Comparison of ENCODE assay signal across 14 cellular contexts in genomic region chr14:90611501-90611900, GRCh38.
"Had no signal": no experiment of that assay in that cellular context is flagged by ENCODE, and none has a peak within 500 bp of the region (broad histone marks: within the 10 kb centered on the region; RNA-seq: fewer than 3 reads in every experiment).

No MANE protein-coding gene starts in this region.

- H3K4me3 ChIP-seq: esophagus squamous epithelium, SK-N-MC, transverse colon had no signal

- H3K27me3 ChIP-seq: esophagus squamous epithelium, foreskin keratinocyte, transverse colon had no signal

- H3K9me3 ChIP-seq: esophagus squamous epithelium, transverse colon had no signal

- H3K4me1 ChIP-seq: foreskin keratinocyte had no signal

- ATAC-seq: activated CD8-positive, alpha-beta T cell treated with anti-CD3 and anti-CD28 coated beads, Interleukin-2, amount 10 ng/mL, durations not matched to agents 7 days and 5 days; activated T-helper 17 cell treated with anti-CD3 and anti-CD28 coated beads, Interleukin-2, amount 50 U/mL, for 72 hours; foreskin keratinocyte; T-cell had no signal

- H3K27ac ChIP-seq: esophagus squamous epithelium, foreskin keratinocyte, RWPE1, SK-N-MC, transverse colon, WERI-Rb-1 had no signal

- H3K36me3 ChIP-seq: esophagus squamous epithelium, transverse colon had no signal

- DNase-seq: activated CD4-positive, alpha-beta T cell treated with anti-CD3 and anti-CD28 coated beads for 48 hours; activated CD8-positive, alpha-beta T cell treated with anti-CD3 and anti-CD28 coated beads, Interleukin-2, amount 10 ng/mL, durations not matched to agents 7 days and 5 days; activated naive CD4-positive, alpha-beta T cell treated with anti-CD3 and anti-CD28 coated beads for 36 hours; esophagus squamous epithelium; foreskin keratinocyte; naive B cell; small intestine; T-cell; T1000; transverse colon; WERI-Rb-1 had no signal
